Comparison of ENCODE assay signal across 8 cellular contexts in the genomic region with DNA sequence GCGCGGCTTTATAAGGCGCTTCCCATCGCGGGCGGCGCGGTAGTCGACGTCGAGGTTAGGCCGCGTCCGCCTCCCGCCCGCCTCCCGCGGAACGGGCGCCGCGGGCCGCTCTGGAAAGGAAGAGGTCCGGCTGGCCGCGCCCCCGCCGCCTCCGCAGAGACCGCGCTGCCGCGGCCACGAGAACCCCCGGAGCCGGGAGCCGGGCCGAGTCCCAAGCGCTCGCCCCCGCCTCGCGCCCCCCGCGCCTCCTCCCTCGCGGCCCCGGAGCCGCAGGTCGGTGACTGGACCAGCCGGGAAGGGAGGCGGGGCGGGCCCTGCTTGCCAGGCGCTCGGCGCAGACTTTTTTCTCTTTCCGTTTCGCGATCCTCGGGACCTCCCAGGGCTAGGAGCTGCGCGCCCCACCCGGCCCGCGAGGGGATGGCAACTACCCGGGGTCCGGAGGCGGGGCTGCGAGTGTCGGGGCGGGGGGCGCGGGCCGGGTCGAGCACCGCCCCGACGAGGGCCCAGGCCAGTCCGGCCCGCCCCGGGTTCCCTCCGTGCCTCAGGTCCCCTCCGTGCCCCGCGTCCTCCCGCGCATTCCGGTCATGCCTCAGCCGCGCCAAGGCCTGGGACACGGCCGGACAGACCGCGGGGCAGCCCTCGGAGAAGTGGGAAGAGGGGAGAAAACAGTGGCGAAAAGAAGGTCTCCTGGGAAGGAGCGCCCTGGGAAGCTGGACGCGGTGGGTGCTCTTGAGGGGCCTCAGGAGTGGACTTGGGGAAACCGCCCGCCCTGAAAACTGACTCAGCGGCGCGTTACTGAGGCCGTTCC. TPM values are rescaled to one million over a fixed set of nuclear protein-coding genes. Genes with fewer than 3 reads are reported as not detected.
DNase-seq lines count a peak whose midpoint lies in the region; ATAC-seq and TF ChIP-seq lines count a peak whose summit lies in the region.

No MANE protein-coding gene starts in this region.

- H3K4me1 ChIP-seq in BLaER1 (peaks cover 24% of the 10 kb centered on the region; the same call in 1 of the 2 replicates), SJCRH30 (peaks cover 5% of the 10 kb centered on the region), testis (peaks cover 14% of the 10 kb centered on the region)

- H3K4me1 Mint-ChIP-seq in activated naive CD4-positive, alpha-beta T cell treated with anti-CD3 and anti-CD28 coated beads, Interleukin-2, amount 50 U/mL, for 24 hours, result peaks cover 5% of the 10 kb centered on the region

- peaks cover 38% of the 10 kb centered on the region for H4K20me1 ChIP-seq in BLaER1

- WGBS in testis, 2 donors, result 0% methylated on average over 18 to 72 of the region's 105 CpGs

- H3K4me2 ChIP-seq in BLaER1, result peak overlapping the region; percentile 94

- peak overlapping the region; percentile 80 for H3K4me3 ChIP-seq in BLaER1
- peak overlapping the region; percentile 71 for H3K4me3 ChIP-seq in SJCRH30
- H3K4me3 ChIP-seq in testis, result peak overlapping the region; percentile 74 to 85

- H3K27me3 ChIP-seq in BLaER1 (peaks cover 56% of the 10 kb centered on the region), SJCRH30 (no peaks in the 10 kb centered on the region), testis (no peaks in the 10 kb centered on the region)

- H3K36me3 ChIP-seq in BLaER1, result no peaks in the 10 kb centered on the region
- H3K36me3 ChIP-seq in SJCRH30, result no peaks in the 10 kb centered on the region
- no peaks in the 10 kb centered on the region for H3K36me3 ChIP-seq in testis (ENCODE audit: low read depth, missing control alignments)

- peak overlapping the region; percentile 73 for H3K9ac ChIP-seq in BLaER1

- peaks cover 26% of the 10 kb centered on the region for H3K27me3 Mint-ChIP-seq in activated naive CD4-positive, alpha-beta T cell treated with anti-CD3 and anti-CD28 coated beads, Interleukin-2, amount 50 U/mL, for 24 hours

- H3K36me3 Mint-ChIP-seq in activated naive CD4-positive, alpha-beta T cell treated with anti-CD3 and anti-CD28 coated beads, Interleukin-2, amount 50 U/mL, for 24 hours, result no peaks in the 10 kb centered on the region

- intact Hi-C loops in testis (cut with DNase I; ENCODE audit: low total_unique reads), result no loop called here

- H3K27ac Mint-ChIP-seq in activated naive CD4-positive, alpha-beta T cell treated with anti-CD3 and anti-CD28 coated beads, Interleukin-2, amount 50 U/mL, for 24 hours, result no peak overlapping the region

- ATAC-seq in HG03342 (IDR thresholded peaks at IDR 0.05; ENCODE audit: unreplicated experiment), result peak; percentile 72

- TF ChIP-seq CTCF in testis (IDR thresholded peaks at IDR 0.05), result peak; percentile 19 to 55 (median 29)

- peak; percentile 83 for DNase-seq in GM19238 (ENCODE audit: insufficient read length, low spot score)
- peak; percentile 75 to 79 for DNase-seq in SJCRH30
- peak; percentile 86 for DNase-seq in germinal center (ENCODE audit: low spot score)
- peak in 52 of 56 donors; percentile 11 to 82 (median 60) for DNase-seq in nucleus accumbens (lab: John Stamatoyannopoulos, UW)
- peak; percentile 85 for DNase-seq in testis

- H3K9me3 ChIP-seq in BLaER1, result no peaks in the 10 kb centered on the region
- no peaks in the 10 kb centered on the region for H3K9me3 ChIP-seq in SJCRH30 (replicated peaks)
- H3K9me3 ChIP-seq in testis, result no peaks in the 10 kb centered on the region

- peak overlapping the region; percentile 42 for H3K4me3 Mint-ChIP-seq in activated naive CD4-positive, alpha-beta T cell treated with anti-CD3 and anti-CD28 coated beads, Interleukin-2, amount 50 U/mL, for 24 hours

- no peak for TF ChIP-seq POLR2A in testis (IDR thresholded peaks at IDR 0.05)

- peak overlapping the region; percentile 68 for H3K27ac ChIP-seq in BLaER1
- H3K27ac ChIP-seq in SJCRH30, result peak overlapping the region; percentile 38; the same call in 1 of the 2 replicates
- H3K27ac ChIP-seq in testis, result peak overlapping the region; percentile 96 to 99

- H3K9me3 Mint-ChIP-seq in activated naive CD4-positive, alpha-beta T cell treated with anti-CD3 and anti-CD28 coated beads, Interleukin-2, amount 50 U/mL, for 24 hours, result no peaks in the 10 kb centered on the region

RNA-seq across cellular contexts. Expression of gene PXDC1, which starts 0.4 kb away (rescaled TPM):
- 7.8 and 8.1 TPM in 2 replicates for total RNA-seq in SJCRH30 (2014; rRNA removed; shearing (Covaris generic))
- 10 to 100 TPM; 14.3 to 38.2 TPM for total RNA-seq in testis
- polyA plus RNA-seq in testis (ENCODE audit: insufficient read depth, low read depth, low replicate concordance), result 16.9 TPM

Comparison
In these comparisons a context has a peak if more than half of its experiments do, and no peak if none do; other contexts are left out.
1. Peak in every context shown above with its lines: DNase-seq, ATAC-seq, H3K4me3 ChIP-seq and H3K27ac ChIP-seq.
2. H3K27ac ChIP-seq: peak in every context shown above with its lines; median percentile 98 in testis; 68 in BLaER1; 38 in SJCRH30.